Comparison of ENCODE assay signal across 8 cellular contexts in the genomic region with DNA sequence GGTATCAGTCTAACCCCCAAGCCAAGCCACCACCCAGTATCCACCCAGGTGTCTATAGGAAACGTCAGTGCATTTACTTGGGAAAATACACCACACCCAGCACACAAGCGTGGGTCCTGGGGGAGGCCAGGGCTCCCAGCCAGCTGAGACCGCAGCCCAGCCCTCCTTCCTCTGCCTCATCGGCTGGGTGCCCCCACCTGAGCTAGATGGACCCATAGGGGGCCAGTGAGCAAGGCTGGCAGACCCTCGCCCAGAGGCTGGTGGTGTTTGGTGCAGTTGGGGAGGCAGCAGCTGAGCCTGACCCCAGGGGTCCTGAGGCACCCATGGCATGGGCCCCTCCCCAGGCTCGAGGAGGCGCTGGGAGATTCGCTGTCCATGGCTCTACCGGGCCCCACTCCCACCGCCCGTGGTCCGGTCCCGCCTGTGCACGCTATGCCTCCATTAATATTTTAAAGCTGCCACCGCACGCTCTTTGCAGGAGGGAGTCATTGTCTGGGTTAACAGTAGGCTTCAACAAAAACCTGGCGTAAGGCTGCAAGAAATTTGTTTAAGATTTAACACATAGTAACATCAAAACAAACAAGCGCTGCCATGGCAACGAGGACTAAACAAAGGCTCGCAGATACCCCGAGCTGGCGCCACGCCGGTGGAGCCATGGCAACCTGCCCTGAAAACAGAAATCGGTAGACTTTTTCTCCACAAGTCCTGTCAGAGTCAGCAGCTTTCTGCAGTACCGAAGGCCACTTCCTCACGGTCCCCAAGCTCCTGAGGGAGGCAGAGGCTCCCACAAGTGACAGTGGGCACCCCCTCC. TPM values are rescaled to one million over a fixed set of nuclear protein-coding genes. Genes with fewer than 3 reads are reported as not detected.
DNase-seq lines count a peak whose midpoint lies in the region; ATAC-seq and TF ChIP-seq lines count a peak whose summit lies in the region.

No MANE protein-coding gene starts in this region.

- no peaks in the 10 kb centered on the region for H3K79me2 ChIP-seq in mesendoderm (ENCODE audit: control insufficient read depth, insufficient read depth, low read length)

- H3K18ac ChIP-seq in mesendoderm (ENCODE audit: low read length) = no peak overlapping the region

- H3K4me1 ChIP-seq in mesendoderm (ENCODE audit: control insufficient read depth, low read depth, low read length) = no peaks in the 10 kb centered on the region

- H3K4me3 ChIP-seq in mesendoderm (ENCODE audit: low read length) = no peak overlapping the region

- no peaks in the 10 kb centered on the region for H3K36me3 ChIP-seq in mesendoderm (ENCODE audit: control insufficient read depth, insufficient read depth, low read length)

- no peak overlapping the region for H2AK5ac ChIP-seq in mesendoderm (ENCODE audit: low read length)

- H4K5ac ChIP-seq in mesendoderm (ENCODE audit: low read length) = no peak overlapping the region

- H3K9me3 Mint-ChIP-seq in endothelial cell (ENCODE audit: unreplicated experiment) = no peaks in the 10 kb centered on the region

- H3K4ac ChIP-seq in mesendoderm (ENCODE audit: low read depth, low read length) = no peak overlapping the region

- no peak overlapping the region for H3K27ac ChIP-seq in mesendoderm (ENCODE audit: low read depth, low read length)

- H3K27me3 ChIP-seq in mesendoderm (ENCODE audit: insufficient read depth, low read length, poor library complexity) = no peaks in the 10 kb centered on the region

- no peak for TF ChIP-seq CTCF in endothelial cell (IDR thresholded peaks at IDR 0.05; ENCODE audit: unreplicated experiment)

- H3K4me3 Mint-ChIP-seq in endothelial cell (ENCODE audit: unreplicated experiment) = no peak overlapping the region

- H3K36me3 Mint-ChIP-seq in endothelial cell (ENCODE audit: low read depth, unreplicated experiment) = peaks cover 5% of the 10 kb centered on the region

- no peak overlapping the region for H3K23ac ChIP-seq in mesendoderm (ENCODE audit: low read length)

- H3K27ac Mint-ChIP-seq in endothelial cell (ENCODE audit: unreplicated experiment) = peak overlapping the region; percentile 92

- no CpG with 5 or more reads among the region's 27 CpGs for WGBS in mesendoderm (ENCODE audit: extremely low coverage, insufficient coverage, low lambda C conversion rate)

- no peak overlapping the region for H2BK120ac ChIP-seq in mesendoderm (ENCODE audit: low read depth, low read length)

- H2BK15ac ChIP-seq in mesendoderm (replicated peaks; ENCODE audit: low read depth) = no peak overlapping the region

- H3K4me2 ChIP-seq in mesendoderm (ENCODE audit: low read length) = no peak overlapping the region

- H2BK5ac ChIP-seq in mesendoderm (ENCODE audit: low read length) = no peak overlapping the region

- peaks cover 29% of the 10 kb centered on the region for H3K27me3 Mint-ChIP-seq in endothelial cell (ENCODE audit: unreplicated experiment)

- no peak for ATAC-seq in HG02981 (IDR thresholded peaks at IDR 0.05; ENCODE audit: unreplicated experiment)

- H3K4me1 Mint-ChIP-seq in endothelial cell (ENCODE audit: unreplicated experiment) = no peaks in the 10 kb centered on the region

- no peak overlapping the region for H3K56ac ChIP-seq in mesendoderm (ENCODE audit: low read length)

- no peaks in the 10 kb centered on the region for H3K79me1 ChIP-seq in mesendoderm (ENCODE audit: low read length)

- peak; percentile 61 to 70 for DNase-seq in activated CD8-positive, alpha-beta memory T cell treated with anti-CD3 and anti-CD28 coated beads for 1 hour (ENCODE audit: extremely low read depth in 1 of 2, low read depth in 1 of 2)
- DNase-seq in activated CD8-positive, alpha-beta memory T cell treated with anti-CD3 and anti-CD28 coated beads for 24 hours = no peak
- DNase-seq in NCI-H510A (lab: John Stamatoyannopoulos, UW) (peak; percentile 74), endothelial cell (ENCODE audit: low spot score) (peak; percentile 67), mesendoderm (peak; percentile 95)
- DNase-seq in activated CD8-positive, alpha-beta memory T cell treated with anti-CD3 and anti-CD28 coated beads, Interleukin-2, amount 50 U/mL, for 24 hours (ENCODE audit: extremely low read depth) = peak; percentile 30
- DNase-seq in stimulated activated CD8-positive, alpha-beta memory T cell treated with anti-CD3 and anti-CD28 coated beads, Interleukin-7, amount 100 ng/mL, for 1 hour (ENCODE audit: low read depth in 2 of 2) = peak; percentile 34 to 57

- H3K9ac ChIP-seq in mesendoderm (ENCODE audit: low read length) = no peak overlapping the region

- no peak overlapping the region for H4K8ac ChIP-seq in mesendoderm (ENCODE audit: low read depth, low read length)

RNA-seq across cellular contexts. Expression of a gene that starts 20.6 kb away (rescaled TPM):
- 0.05 TPM for total RNA-seq in endothelial cell (ENCODE audit: unreplicated experiment)
- polyA plus RNA-seq in mesendoderm (2013, experiment 1 of 2) = 0.06 TPM
- polyA plus RNA-seq in mesendoderm (2013, experiment 2 of 2) = 0.06 TPM
